ENCODE assay signal across 17 cellular contexts in genomic region chr12:88057994-88058718, GRCh38. TPM values are rescaled to one million over a fixed set of nuclear protein-coding genes. Genes with fewer than 3 reads are reported as not detected.
DNase-seq lines count a peak whose midpoint lies in the region; ATAC-seq and TF ChIP-seq lines count a peak whose summit lies in the region.
"Had no signal": no experiment of that assay in that cellular context is flagged by ENCODE, and none has a peak within 500 bp of the region (broad histone marks: within the 10 kb centered on the region; RNA-seq: fewer than 3 reads in every experiment).

No MANE protein-coding gene starts in this region.

- H3K9me1 ChIP-seq in IMR-90 (ENCODE audit: insufficient read depth, low read length), result no peaks in the 10 kb centered on the region

- no peak overlapping the region for H2BK20ac ChIP-seq in IMR-90 (ENCODE audit: low read depth, low read length)

- POLR2A ChIA-PET in IMR-90 (lab: Charles Lee; ENCODE audit: unreplicated experiment), result no interaction called here

- H2BK15ac ChIP-seq in IMR-90 (ENCODE audit: low read depth, low read length), result no peak overlapping the region

- intact Hi-C loops in IMR-90 (cut with micrococcal nuclease), result no loop called here
- intact Hi-C loops in activated T-helper 1 cell treated with anti-CD3 and anti-CD28 coated beads, Interleukin-12 subunit alpha, Interleukin-12 subunit beta, Interleukin-2, Interleukin-4 antibody, amounts not matched to agents 30 ng/mL and 10 ng/mL and 1 ng/mL, durations not matched to agents 14 hours and 24 hours and 36 hours (cut with micrococcal nuclease), result no loop called here

- H2AFZ ChIP-seq in IMR-90 (replicated peaks; ENCODE audit: low read length, poor library complexity), result no peak overlapping the region

- H3K27me3 Mint-ChIP-seq in nephron progenitor cell (ENCODE audit: low read depth, poor library complexity), result no peaks in the 10 kb centered on the region
- H3K27me3 Mint-ChIP-seq in activated T-helper 1 cell treated with anti-CD3 and anti-CD28 coated beads, Interleukin-12 subunit alpha, Interleukin-12 subunit beta, Interleukin-2, Interleukin-4 antibody, amounts not matched to agents 30 ng/mL and 10 ng/mL and 1 ng/mL, durations not matched to agents 14 hours and 24 hours and 36 hours (ENCODE audit: insufficient read depth), result no peaks in the 10 kb centered on the region

- H3K56ac ChIP-seq in IMR-90 (ENCODE audit: extremely low read depth, insufficient read depth, low read length), result no peak overlapping the region

- H3K4me2 ChIP-seq in IMR-90 (ENCODE audit: low read depth, low read length), result no peak overlapping the region
- H3K4me2 ChIP-seq: A549 had no signal

- H2AK5ac ChIP-seq in IMR-90 (ENCODE audit: low read depth, low read length), result no peak overlapping the region

- H3K4me3 ChIP-seq in AG10803 (ENCODE audit: low read length) (no peak overlapping the region), IMR-90 (ENCODE audit: insufficient read depth, low read depth, low read length) (no peak overlapping the region)
- H3K4me3 ChIP-seq: A549, body of pancreas had no signal

- TF ChIP-seq POLR2A in IMR-90 (IDR thresholded peaks at IDR 0.05; ENCODE audit: low read depth, low read length), result no peak

- no peaks in the 10 kb centered on the region for H3K9me3 ChIP-seq in IMR-90 (ENCODE audit: control insufficient read depth, insufficient read depth, low read length)
- H3K9me3 ChIP-seq: A549, body of pancreas had no signal

- no peak overlapping the region for H3K23ac ChIP-seq in IMR-90 (ENCODE audit: low read depth, low read length)

- H4K20me1 ChIP-seq in IMR-90 (ENCODE audit: insufficient read depth, low read length), result no peaks in the 10 kb centered on the region

- H3K27ac Mint-ChIP-seq in nephron progenitor cell, result no peak overlapping the region
- no peak overlapping the region for H3K27ac Mint-ChIP-seq in activated T-helper 1 cell treated with anti-CD3 and anti-CD28 coated beads, Interleukin-12 subunit alpha, Interleukin-12 subunit beta, Interleukin-2, Interleukin-4 antibody, amounts not matched to agents 30 ng/mL and 10 ng/mL and 1 ng/mL, durations not matched to agents 14 hours and 24 hours and 36 hours
- H3K27ac Mint-ChIP-seq: CD8-positive, alpha-beta T cell had no signal

- H3K79me1 ChIP-seq in IMR-90 (ENCODE audit: low read depth in 1 of 2, low read length in 2 of 2), result no peaks in the 10 kb centered on the region

- H3K36me3 Mint-ChIP-seq in nephron progenitor cell (ENCODE audit: low read depth), result peaks cover 52% of the 10 kb centered on the region
- H3K36me3 Mint-ChIP-seq in activated T-helper 1 cell treated with anti-CD3 and anti-CD28 coated beads, Interleukin-12 subunit alpha, Interleukin-12 subunit beta, Interleukin-2, Interleukin-4 antibody, amounts not matched to agents 30 ng/mL and 10 ng/mL and 1 ng/mL, durations not matched to agents 14 hours and 24 hours and 36 hours (ENCODE audit: low read depth), result peaks cover 24% of the 10 kb centered on the region

- H3K27ac ChIP-seq in IMR-90 (ENCODE audit: insufficient read depth, low read length), result no peak overlapping the region
- peak overlapping the region; percentile 41 for H3K27ac ChIP-seq in epithelial cell of prostate
- H3K27ac ChIP-seq: A549, body of pancreas had no signal

- no peaks in the 10 kb centered on the region for H3K4me1 ChIP-seq in IMR-90 (ENCODE audit: control insufficient read depth, insufficient read depth, low read length)
- H3K4me1 ChIP-seq: A549, body of pancreas had no signal

- H3K9me3 Mint-ChIP-seq in nephron progenitor cell, result no peaks in the 10 kb centered on the region
- no peaks in the 10 kb centered on the region for H3K9me3 Mint-ChIP-seq in activated T-helper 1 cell treated with anti-CD3 and anti-CD28 coated beads, Interleukin-12 subunit alpha, Interleukin-12 subunit beta, Interleukin-2, Interleukin-4 antibody, amounts not matched to agents 30 ng/mL and 10 ng/mL and 1 ng/mL, durations not matched to agents 14 hours and 24 hours and 36 hours
- H3K9me3 Mint-ChIP-seq: CD8-positive, alpha-beta T cell had no signal

- no peak overlapping the region for H4K5ac ChIP-seq in IMR-90 (ENCODE audit: low read depth, low read length)

- in situ Hi-C loops in IMR-90 (cut with MboI; ENCODE audit: low sequenced_read_pairs), result no loop called here

- peak; percentile 50; the same call in 1 of the 2 replicates for ATAC-seq in IMR-90 (ENCODE audit: low read depth)
- ATAC-seq: body of pancreas; CD8-positive, alpha-beta T cell had no signal

- no peak overlapping the region for H3K14ac ChIP-seq in IMR-90 (replicated peaks; ENCODE audit: low read depth, low read length)

- CTCF ChIA-PET in IMR-90 (lab: Yijun Ruan, JAX), result no interaction called here

- TF ChIP-seq CTCF in AG10803 (conservative IDR thresholded peaks at IDR 0.05; ENCODE audit: low read length), result no peak
- TF ChIP-seq CTCF in IMR-90 (conservative IDR thresholded peaks at IDR 0.05; ENCODE audit: low read depth, low read length), result no peak
- no peak for TF ChIP-seq CTCF in nephron progenitor cell (IDR thresholded peaks at IDR 0.05)

- H2BK120ac ChIP-seq in IMR-90 (ENCODE audit: low read depth, low read length), result no peak overlapping the region

- no TSS peak for BruUV-seq in IMR-90 (replicated peaks; lab: Mats Ljungman, UMichigan)

- H3K27me3 ChIP-seq in IMR-90 (ENCODE audit: control insufficient read depth, insufficient read depth, low read length), result no peaks in the 10 kb centered on the region
- H3K27me3 ChIP-seq: body of pancreas had no signal

- dilution Hi-C loops in IMR-90 (cut with HindIII; ENCODE audit: low sequenced_read_pairs, unreplicated experiment), result no loop called here

- no peak overlapping the region for H3K18ac ChIP-seq in IMR-90 (ENCODE audit: low read depth, low read length)

- H3K4me1 Mint-ChIP-seq in nephron progenitor cell, result no peaks in the 10 kb centered on the region
- peaks cover under 1% of the 10 kb centered on the region for H3K4me1 Mint-ChIP-seq in activated T-helper 1 cell treated with anti-CD3 and anti-CD28 coated beads, Interleukin-12 subunit alpha, Interleukin-12 subunit beta, Interleukin-2, Interleukin-4 antibody, amounts not matched to agents 30 ng/mL and 10 ng/mL and 1 ng/mL, durations not matched to agents 14 hours and 24 hours and 36 hours (ENCODE audit: low read depth)

- H4K8ac ChIP-seq in IMR-90 (ENCODE audit: low read depth in 2 of 2, low read length in 2 of 2), result no peak overlapping the region

- H3K4me3 Mint-ChIP-seq in nephron progenitor cell, result no peak overlapping the region
- no peak overlapping the region for H3K4me3 Mint-ChIP-seq in activated T-helper 1 cell treated with anti-CD3 and anti-CD28 coated beads, Interleukin-12 subunit alpha, Interleukin-12 subunit beta, Interleukin-2, Interleukin-4 antibody, amounts not matched to agents 30 ng/mL and 10 ng/mL and 1 ng/mL, durations not matched to agents 14 hours and 24 hours and 36 hours
- H3K4me3 Mint-ChIP-seq: CD8-positive, alpha-beta T cell had no signal

- H3K36me3 ChIP-seq in IMR-90 (ENCODE audit: control insufficient read depth, insufficient read depth, low read length), result peaks cover 12% of the 10 kb centered on the region

- H4K91ac ChIP-seq in IMR-90 (ENCODE audit: insufficient read depth, low read depth, low read length), result no peak overlapping the region

- H3K4ac ChIP-seq in IMR-90 (ENCODE audit: low read depth, low read length), result no peak overlapping the region

- no peak overlapping the region for H3K9ac ChIP-seq in IMR-90 (ENCODE audit: low read depth, low read length)

- H2BK5ac ChIP-seq in IMR-90 (ENCODE audit: low read depth, low read length, poor library complexity, severe bottlenecking), result no peak overlapping the region

- H2AK9ac ChIP-seq in IMR-90 (replicated peaks; ENCODE audit: low read depth, low read length, poor library complexity), result no peak overlapping the region

- WGBS in IMR-90 (ENCODE audit: extremely low coverage in 2 of 2, insufficient read length in 1 of 2), 2 experiments, result no CpG with 5 or more reads among the region's 4 CpGs

- DNase-seq in AG10803 (ENCODE audit: low read depth) (peak; percentile 45), IMR-90 (peak; percentile 40), epithelial cell of prostate (ENCODE audit: low read depth, low spot score) (no peak), kidney tubule cell (ENCODE audit: low spot score) (peak; percentile 85), ureter (ENCODE audit: low spot score) (no peak), NCI-H524 treated with DMSO at 0.1 percent for 48 hours (lab: John Stamatoyannopoulos, UW) (no peak), nephron progenitor cell (no peak)
- no peak for DNase-seq in activated T-helper 1 cell treated with anti-CD3 and anti-CD28 coated beads, Interleukin-12 subunit alpha, Interleukin-12 subunit beta, Interleukin-2, Interleukin-4 antibody, amounts not matched to agents 30 ng/mL and 10 ng/mL and 1 ng/mL, durations not matched to agents 14 hours and 24 hours and 36 hours (ENCODE audit: low spot score)
- DNase-seq: body of pancreas; CD8-positive, alpha-beta T cell; NCI-H1930; NCI-H526 treated with DMSO at 0.1 percent for 48 hours; stimulated activated CD4-positive, alpha-beta T cell treated with anti-CD3 and anti-CD28 coated beads, Interleukin-1b, Interleukin-23, amount 100 ng/mL, for 48 hours; SW 1271 had no signal

- TF ChIP-seq RAD21 in IMR-90 (IDR thresholded peaks at IDR 0.05; ENCODE audit: low read length), result no peak

TF ChIP-seq in IMR-90, 13 proteins besides CTCF, POLR2A, EP300 and RAD21:
- no peak for TF ChIP-seq CHD1 (IDR thresholded peaks at IDR 0.05; ENCODE audit: low read depth, low read length)
TF ChIP-seq in IMR-90: peak in this region for 0.

RNA-seq across cellular contexts. Expression of gene C12orf50, which starts 29.0 kb away (rescaled TPM):
- not detected in 2 replicates for total RNA-seq in IMR-90 (2012; rRNA removed)
- polyA plus RNA-seq in IMR-90 (2012; rRNA removed), result not detected in 2 replicates
- not detected in 2 replicates for polyA plus RNA-seq in IMR-90 (2012; cell fraction: cytosol; rRNA removed)
- polyA plus RNA-seq in IMR-90 (2012; cell fraction: nucleus; rRNA removed; ENCODE audit: low replicate concordance), result 0.07 TPM in 1 of 2 replicates, not detected in the other
- 0.10 TPM for total RNA-seq in ureter
- 0.07 TPM in 1 of 2 replicates, not detected in the other for total RNA-seq in activated T-helper 1 cell treated with anti-CD3 and anti-CD28 coated beads, Interleukin-12 subunit alpha, Interleukin-12 subunit beta, Interleukin-2, Interleukin-4 antibody, amounts not matched to agents 30 ng/mL and 10 ng/mL and 1 ng/mL, durations not matched to agents 14 hours and 24 hours and 36 hours
- total RNA-seq: body of pancreas, G401, myocyte had no signal

Comparison
In these comparisons a context has a peak if more than half of its experiments do, and no peak if none do; other contexts are left out.
1. DNase-seq: peak in AG10803 (single experiment), IMR-90 (single experiment) and kidney tubule cell (single experiment); none in epithelial cell of prostate (single experiment), ureter (single experiment), NCI-H524 treated with DMSO at 0.1 percent for 48 hours (single experiment), nephron progenitor cell (single experiment) and activated T-helper 1 cell treated with anti-CD3 and anti-CD28 coated beads, Interleukin-12 subunit alpha, Interleukin-12 subunit beta, Interleukin-2, Interleukin-4 antibody, amounts not matched to agents 30 ng/mL and 10 ng/mL and 1 ng/mL, durations not matched to agents 14 hours and 24 hours and 36 hours (single experiment).